Comparison of ENCODE assay signal across 15 cellular contexts in genomic region chr7:66720571-66720970, GRCh38.
"Had no signal": no experiment of that assay in that cellular context is flagged by ENCODE, and none has a peak within 500 bp of the region (broad histone marks: within the 10 kb centered on the region; RNA-seq: fewer than 3 reads in every experiment).

No MANE protein-coding gene starts in this region.

- H3K27ac ChIP-seq: epithelial cell of prostate, heart left ventricle, right atrium auricular region, tibial artery, uterus had no signal

- DNase-seq: activated CD4-positive, CD25-positive, alpha-beta regulatory T cell treated with anti-CD3 and anti-CD28 coated beads, Interleukin-2, amount 50 U/mL, for 72 hours; activated naive CD4-positive, alpha-beta T cell treated with anti-CD3 and anti-CD28 coated beads, Interleukin-2, amount 50 U/mL, for 16 hours; activated T-cell treated with anti-CD3 and anti-CD28 coated beads, Interleukin-2, amount 50 U/mL, for 1 hour; heart left ventricle; occipital lobe; stimulated activated CD4-positive, alpha-beta T cell treated with anti-CD3 and anti-CD28 coated beads, Interleukin-2, amount 100 ng/mL, for 48 hours; tibial artery; uterus had no signal

- FAIRE-seq: astrocyte, bronchial epithelial cell, frontal cortex had no signal

- H3K4me3 ChIP-seq: heart left ventricle, right atrium auricular region, tibial artery, uterus had no signal

- H3K27ac Mint-ChIP-seq: nephron; stimulated activated memory B cell treated with anti-CD40 and anti-IgM and Interleukin-4, amounts not matched to agents 10 μg/mL and 1 μg/mL and 100 μg/mL, for 72 hours had no signal

- H3K27me3 Mint-ChIP-seq: stimulated activated memory B cell treated with anti-CD40 and anti-IgM and Interleukin-4, amounts not matched to agents 10 μg/mL and 1 μg/mL and 100 μg/mL, for 72 hours had no signal

- H3K36me3 ChIP-seq: right atrium auricular region, uterus had no signal

- H3K27me3 ChIP-seq: heart left ventricle, right atrium auricular region, tibial artery, uterus had no signal

- H3K4me1 Mint-ChIP-seq: nephron had no signal

- ATAC-seq: heart left ventricle; stimulated activated memory B cell treated with anti-CD40 and anti-IgM and Interleukin-4, amounts not matched to agents 10 μg/mL and 1 μg/mL and 100 μg/mL, for 72 hours had no signal

- H3K4me1 ChIP-seq: right atrium auricular region, tibial artery, uterus had no signal

- H3K9me3 ChIP-seq: uterus had no signal

- H3K4me3 Mint-ChIP-seq: nephron; stimulated activated memory B cell treated with anti-CD40 and anti-IgM and Interleukin-4, amounts not matched to agents 10 μg/mL and 1 μg/mL and 100 μg/mL, for 72 hours had no signal
